In the genomic region with DNA sequence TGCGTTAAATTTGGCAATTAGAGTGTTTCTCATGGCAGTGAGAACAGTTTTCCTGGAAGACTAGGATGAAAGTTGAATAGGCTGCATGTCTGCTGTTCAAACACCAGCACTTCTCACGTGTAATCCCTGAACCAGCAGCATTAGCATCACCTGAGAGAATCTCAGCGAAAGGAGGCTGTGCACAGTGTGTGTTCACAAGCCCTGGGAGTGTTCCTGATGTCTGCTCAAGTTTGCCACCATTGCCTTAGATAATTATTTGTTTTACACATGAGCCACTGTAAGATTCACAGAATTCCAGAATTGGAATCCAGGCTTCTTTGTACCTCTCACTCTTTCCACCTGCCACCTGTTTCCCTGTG, we compare ENCODE assay signal across 26 cellular contexts.
DNase-seq lines count a peak whose midpoint lies in the region; ATAC-seq and TF ChIP-seq lines count a peak whose summit lies in the region.
"Had no signal": no experiment of that assay in that cellular context is flagged by ENCODE, and none has a peak within 500 bp of the region (broad histone marks: within the 10 kb centered on the region; RNA-seq: fewer than 3 reads in every experiment).

No MANE protein-coding gene starts in this region.

- H3K27me3 ChIP-seq in effector memory CD4-positive, alpha-beta T cell (replicated peaks; ENCODE audit: control insufficient read depth, insufficient read depth, low read length, poor library complexity, severe bottlenecking), result no peaks in the 10 kb centered on the region
- H3K27me3 ChIP-seq: adrenal gland, thyroid gland had no signal

- DNase-seq in activated CD8-positive, alpha-beta T cell treated with anti-CD3 and anti-CD28 coated beads for 36 hours, result no peak
- DNase-seq in activated CD8-positive, alpha-beta T cell treated with anti-CD3 and anti-CD28 coated beads, Interleukin-2, amount 10 ng/mL, durations not matched to agents 7 days and 5 days, result no peak
- DNase-seq in coronary artery (ENCODE audit: low spot score), result peak; percentile 31
- DNase-seq in natural killer cell treated with Interleukin-12 subunit alpha and Interleukin-12 subunit beta and Interleukin-15 and Interleukin-18, amount 100 ng/mL, for 72 hours (ENCODE audit: low spot score), result no peak
- no peak for DNase-seq in effector memory CD4-positive, alpha-beta T cell
- DNase-seq: activated gamma-delta T cell; adrenal gland; CD4-positive, alpha-beta memory T cell; effector CD8-positive, alpha-beta T cell; foreskin melanocyte; GOT3; hypothalamus; NCI-H1436; NCI-H2171 treated with DMSO at 0.1 percent for 48 hours; NCI-H524; posterior cingulate gyrus; thyroid gland had no signal

- peaks cover 5% of the 10 kb centered on the region for H3K4me1 ChIP-seq in effector memory CD4-positive, alpha-beta T cell (ENCODE audit: control insufficient read depth, insufficient read depth, low read length, poor library complexity, severe bottlenecking)

- peaks cover 13% of the 10 kb centered on the region for H3K36me3 Mint-ChIP-seq in activated CD8-positive, alpha-beta T cell treated with anti-CD3 and anti-CD28 coated beads for 36 hours (ENCODE audit: low read depth)
- H3K36me3 Mint-ChIP-seq in activated CD8-positive, alpha-beta T cell treated with anti-CD3 and anti-CD28 coated beads, Interleukin-2, amount 10 ng/mL, durations not matched to agents 7 days and 5 days (ENCODE audit: low read depth), result peaks cover 15% of the 10 kb centered on the region
- no peaks in the 10 kb centered on the region for H3K36me3 Mint-ChIP-seq in natural killer cell treated with Interleukin-12 subunit alpha and Interleukin-12 subunit beta and Interleukin-15 and Interleukin-18, amount 100 ng/mL, for 72 hours

- CTCF ChIA-PET in activated CD8-positive, alpha-beta T cell treated with anti-CD3 and anti-CD28 coated beads for 36 hours (lab: Charles Lee), result no interaction called here
- CTCF ChIA-PET in activated CD8-positive, alpha-beta T cell treated with anti-CD3 and anti-CD28 coated beads, Interleukin-2, amount 10 ng/mL, durations not matched to agents 7 days and 5 days (lab: Charles Lee), result no interaction called here

- no peak overlapping the region for H3K27ac Mint-ChIP-seq in activated CD8-positive, alpha-beta T cell treated with anti-CD3 and anti-CD28 coated beads for 36 hours
- no peak overlapping the region for H3K27ac Mint-ChIP-seq in activated CD8-positive, alpha-beta T cell treated with anti-CD3 and anti-CD28 coated beads, Interleukin-2, amount 10 ng/mL, durations not matched to agents 7 days and 5 days
- H3K27ac Mint-ChIP-seq in natural killer cell treated with Interleukin-12 subunit alpha and Interleukin-12 subunit beta and Interleukin-15 and Interleukin-18, amount 100 ng/mL, for 72 hours, result no peak overlapping the region
- H3K27ac Mint-ChIP-seq: CD4-positive, alpha-beta memory T cell; stimulated activated naive CD8-positive, alpha-beta T cell treated with anti-CD3 and anti-CD28 coated beads, Interleukin-15, Interleukin-2, amounts not matched to agents 100 ng/mL and 50 ng/mL, for 24 hours; T-helper 1 cell treated with Interleukin-12 subunit alpha and Interleukin-12 subunit beta and Interleukin-4 antibody, amounts not matched to agents 30 μg/mL and 1 μg/mL, for 36 hours had no signal

- no peaks in the 10 kb centered on the region for H3K9me3 Mint-ChIP-seq in activated CD8-positive, alpha-beta T cell treated with anti-CD3 and anti-CD28 coated beads for 36 hours
- no peaks in the 10 kb centered on the region for H3K9me3 Mint-ChIP-seq in activated CD8-positive, alpha-beta T cell treated with anti-CD3 and anti-CD28 coated beads, Interleukin-2, amount 10 ng/mL, durations not matched to agents 7 days and 5 days (ENCODE audit: insufficient read depth)
- no peaks in the 10 kb centered on the region for H3K9me3 Mint-ChIP-seq in natural killer cell treated with Interleukin-12 subunit alpha and Interleukin-12 subunit beta and Interleukin-15 and Interleukin-18, amount 100 ng/mL, for 72 hours
- H3K9me3 Mint-ChIP-seq: CD4-positive, alpha-beta memory T cell; stimulated activated naive CD8-positive, alpha-beta T cell treated with anti-CD3 and anti-CD28 coated beads, Interleukin-15, Interleukin-2, amounts not matched to agents 100 ng/mL and 50 ng/mL, for 24 hours; T-helper 1 cell treated with Interleukin-12 subunit alpha and Interleukin-12 subunit beta and Interleukin-4 antibody, amounts not matched to agents 30 μg/mL and 1 μg/mL, for 36 hours had no signal

- H3K27ac ChIP-seq in coronary artery, result no peak overlapping the region
- H3K27ac ChIP-seq in effector memory CD4-positive, alpha-beta T cell (ENCODE audit: insufficient read depth, low read length, poor library complexity, severe bottlenecking), result no peak overlapping the region
- H3K27ac ChIP-seq: KMS-11, RWPE1, thyroid gland had no signal

- H3K4me3 ChIP-seq in GM08714 (ENCODE audit: low read length) (peak overlapping the region; percentile 43; the same call in 1 of the 2 replicates), coronary artery (no peak overlapping the region)
- no peak overlapping the region for H3K4me3 ChIP-seq in effector memory CD4-positive, alpha-beta T cell (ENCODE audit: insufficient read depth, low read depth, low read length, poor library complexity, severe bottlenecking)
- H3K4me3 ChIP-seq: adrenal gland, thyroid gland had no signal

- H3K9me3 ChIP-seq in effector memory CD4-positive, alpha-beta T cell (ENCODE audit: control insufficient read depth, low read length), result no peaks in the 10 kb centered on the region
- H3K9me3 ChIP-seq: adrenal gland, thyroid gland had no signal

- intact Hi-C loops in activated CD8-positive, alpha-beta T cell treated with anti-CD3 and anti-CD28 coated beads for 36 hours (cut with micrococcal nuclease), result no loop called here

- no peaks in the 10 kb centered on the region for H3K27me3 Mint-ChIP-seq in activated CD8-positive, alpha-beta T cell treated with anti-CD3 and anti-CD28 coated beads for 36 hours
- H3K27me3 Mint-ChIP-seq in activated CD8-positive, alpha-beta T cell treated with anti-CD3 and anti-CD28 coated beads, Interleukin-2, amount 10 ng/mL, durations not matched to agents 7 days and 5 days (ENCODE audit: low read depth), result no peaks in the 10 kb centered on the region
- no peaks in the 10 kb centered on the region for H3K27me3 Mint-ChIP-seq in natural killer cell treated with Interleukin-12 subunit alpha and Interleukin-12 subunit beta and Interleukin-15 and Interleukin-18, amount 100 ng/mL, for 72 hours
- H3K27me3 Mint-ChIP-seq: CD4-positive, alpha-beta memory T cell; stimulated activated naive CD8-positive, alpha-beta T cell treated with anti-CD3 and anti-CD28 coated beads, Interleukin-15, Interleukin-2, amounts not matched to agents 100 ng/mL and 50 ng/mL, for 24 hours had no signal

- POLR2A ChIA-PET in activated CD8-positive, alpha-beta T cell treated with anti-CD3 and anti-CD28 coated beads for 36 hours (lab: Charles Lee), result no interaction called here
- POLR2A ChIA-PET in activated CD8-positive, alpha-beta T cell treated with anti-CD3 and anti-CD28 coated beads, Interleukin-2, amount 10 ng/mL, durations not matched to agents 7 days and 5 days (lab: Charles Lee), result no interaction called here

- peak; percentile 35 for ATAC-seq in activated CD8-positive, alpha-beta T cell treated with anti-CD3 and anti-CD28 coated beads for 36 hours
- ATAC-seq in activated CD8-positive, alpha-beta T cell treated with anti-CD3 and anti-CD28 coated beads, Interleukin-2, amount 10 ng/mL, durations not matched to agents 7 days and 5 days, result no peak
- ATAC-seq in natural killer cell treated with Interleukin-12 subunit alpha and Interleukin-12 subunit beta and Interleukin-15 and Interleukin-18, amount 100 ng/mL, for 72 hours, result peak; percentile 34 to 52
- ATAC-seq in HG03521 (IDR thresholded peaks at IDR 0.05; ENCODE audit: unreplicated experiment) (no peak), HG02678 (IDR thresholded peaks at IDR 0.05; ENCODE audit: unreplicated experiment) (no peak)
- ATAC-seq: esophagus mucosa, sciatic nerve had no signal

- H3K4me1 Mint-ChIP-seq in activated CD8-positive, alpha-beta T cell treated with anti-CD3 and anti-CD28 coated beads for 36 hours (ENCODE audit: low read depth), result peaks cover 44% of the 10 kb centered on the region
- H3K4me1 Mint-ChIP-seq in activated CD8-positive, alpha-beta T cell treated with anti-CD3 and anti-CD28 coated beads, Interleukin-2, amount 10 ng/mL, durations not matched to agents 7 days and 5 days (ENCODE audit: low read depth), result peaks cover 48% of the 10 kb centered on the region
- peaks cover 37 to 46% of the 10 kb centered on the region in 2 donors for H3K4me1 Mint-ChIP-seq in natural killer cell treated with Interleukin-12 subunit alpha and Interleukin-12 subunit beta and Interleukin-15 and Interleukin-18, amount 100 ng/mL, for 72 hours (ENCODE audit: low read depth in 2 of 2)

- no peak overlapping the region for H3K4me3 Mint-ChIP-seq in activated CD8-positive, alpha-beta T cell treated with anti-CD3 and anti-CD28 coated beads for 36 hours
- no peak overlapping the region for H3K4me3 Mint-ChIP-seq in activated CD8-positive, alpha-beta T cell treated with anti-CD3 and anti-CD28 coated beads, Interleukin-2, amount 10 ng/mL, durations not matched to agents 7 days and 5 days
- H3K4me3 Mint-ChIP-seq in natural killer cell treated with Interleukin-12 subunit alpha and Interleukin-12 subunit beta and Interleukin-15 and Interleukin-18, amount 100 ng/mL, for 72 hours, result no peak overlapping the region
- H3K4me3 Mint-ChIP-seq: CD4-positive, alpha-beta memory T cell; stimulated activated naive CD8-positive, alpha-beta T cell treated with anti-CD3 and anti-CD28 coated beads, Interleukin-15, Interleukin-2, amounts not matched to agents 100 ng/mL and 50 ng/mL, for 24 hours; T-helper 1 cell treated with Interleukin-12 subunit alpha and Interleukin-12 subunit beta and Interleukin-4 antibody, amounts not matched to agents 30 μg/mL and 1 μg/mL, for 36 hours had no signal

- no peaks in the 10 kb centered on the region for H3K36me3 ChIP-seq in effector memory CD4-positive, alpha-beta T cell (ENCODE audit: control insufficient read depth, insufficient read depth, low read length)
- H3K36me3 ChIP-seq: adrenal gland, thyroid gland had no signal

- TF ChIP-seq CTCF in activated CD8-positive, alpha-beta T cell treated with anti-CD3 and anti-CD28 coated beads for 36 hours (IDR thresholded peaks at IDR 0.05), result no peak
- TF ChIP-seq CTCF in coronary artery (IDR thresholded peaks at IDR 0.05), result no peak

Comparison
In these comparisons a context has a peak if more than half of its experiments do, and no peak if none do; other contexts are left out.
1. ATAC-seq: peak in activated CD8-positive, alpha-beta T cell treated with anti-CD3 and anti-CD28 coated beads for 36 hours (single experiment) and natural killer cell treated with Interleukin-12 subunit alpha and Interleukin-12 subunit beta and Interleukin-15 and Interleukin-18, amount 100 ng/mL, for 72 hours (2 of 2); none in activated CD8-positive, alpha-beta T cell treated with anti-CD3 and anti-CD28 coated beads, Interleukin-2, amount 10 ng/mL, durations not matched to agents 7 days and 5 days (single experiment), HG03521 (single experiment) and HG02678 (single experiment).